In the genomic region with DNA sequence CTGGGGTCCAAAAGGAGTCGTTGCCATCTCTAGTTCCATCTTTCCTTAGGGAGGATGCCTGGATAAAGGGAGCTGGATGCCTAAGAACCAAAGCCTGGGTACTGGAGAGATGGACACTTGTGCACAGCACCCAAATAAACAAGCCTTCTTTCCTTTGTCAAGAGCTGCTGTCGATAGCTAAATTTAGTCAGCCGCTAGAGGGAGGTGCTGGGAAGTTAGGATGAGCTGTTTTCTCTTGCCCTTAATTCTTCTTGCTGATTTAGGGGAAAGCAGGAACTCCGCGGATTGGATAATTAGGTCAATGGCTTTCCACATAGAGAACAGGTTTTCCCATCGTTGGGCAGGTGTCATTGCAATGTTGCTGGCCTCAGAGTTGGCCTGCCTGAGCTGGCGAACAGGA, we compare ENCODE assay signal across 10 cellular contexts. TPM values are rescaled to one million over a fixed set of nuclear protein-coding genes. Genes with fewer than 3 reads are reported as not detected.
DNase-seq lines count a peak whose midpoint lies in the region; ATAC-seq and TF ChIP-seq lines count a peak whose summit lies in the region.
"Had no signal": no experiment of that assay in that cellular context is flagged by ENCODE, and none has a peak within 500 bp of the region (broad histone marks: within the 10 kb centered on the region; RNA-seq: fewer than 3 reads in every experiment).

No MANE protein-coding gene starts in this region.

- peaks cover 35% of the 10 kb centered on the region; the same call in 1 of the 2 replicates for H3K27me3 ChIP-seq in OCI-LY3 (ENCODE audit: low read depth, low read length)

- no peak overlapping the region for H2AFZ ChIP-seq in OCI-LY3 (ENCODE audit: low read depth, low read length)

- in situ Hi-C loops in GM13976 (cut with MboI; ENCODE audit: low sequenced_read_pairs, unreplicated experiment): no loop called here

- TF ChIP-seq CTCF in GM13976 (IDR thresholded peaks at IDR 0.05; ENCODE audit: borderline replicate concordance, control extremely low read depth, extremely low read depth, insufficient read depth, missing control alignments) (peak; percentile 46), OCI-LY3 (IDR thresholded peaks at IDR 0.05; ENCODE audit: low read depth, low read length) (peak; percentile 67), fibroblast of mammary gland (conservative IDR thresholded peaks at IDR 0.05; ENCODE audit: control insufficient read depth, insufficient read depth, low read depth, low read length) (peak; percentile 78)

- H3K4me2 ChIP-seq in OCI-LY3 (ENCODE audit: low read length): peak overlapping the region; percentile 19; the same call in 1 of the 2 replicates

- no peaks in the 10 kb centered on the region for H3K4me1 ChIP-seq in OCI-LY3 (ENCODE audit: low read length)

- H3K36me3 ChIP-seq in OCI-LY3 (replicated peaks; ENCODE audit: low read depth, low read length): no peaks in the 10 kb centered on the region
- H3K36me3 ChIP-seq: thoracic aorta had no signal

- no peak overlapping the region for H3K27ac ChIP-seq in OCI-LY3 (ENCODE audit: low read length)
- H3K27ac ChIP-seq: epithelial cell of prostate, thoracic aorta had no signal

- H3K4me3 ChIP-seq in OCI-LY3 (ENCODE audit: low read length): no peak overlapping the region
- no peak overlapping the region for H3K4me3 ChIP-seq in fibroblast of mammary gland (ENCODE audit: control insufficient read depth, low read depth, low read length)
- H3K4me3 ChIP-seq: thoracic aorta had no signal

- no peaks in the 10 kb centered on the region for H3K9me3 ChIP-seq in OCI-LY3 (ENCODE audit: insufficient read depth, low read length)
- H3K9me3 ChIP-seq: thoracic aorta had no signal

- ATAC-seq in HG03565 (IDR thresholded peaks at IDR 0.05; ENCODE audit: unreplicated experiment) (no peak), GM18517 (IDR thresholded peaks at IDR 0.05; ENCODE audit: unreplicated experiment) (no peak), HG02571 (IDR thresholded peaks at IDR 0.05; ENCODE audit: unreplicated experiment) (no peak)

- no peak overlapping the region for H3K9ac ChIP-seq in OCI-LY3 (ENCODE audit: low read length)

- DNase-seq in AG20443 (ENCODE audit: low spot score) (peak; percentile 60), GM13976 (ENCODE audit: low spot score) (no peak), fibroblast of mammary gland (ENCODE audit: low read depth) (peak; percentile 64), renal cortical epithelial cell (ENCODE audit: low read depth) (peak; percentile 62)

- no peaks in the 10 kb centered on the region for H4K20me1 ChIP-seq in OCI-LY3 (ENCODE audit: insufficient read depth, low read length)

- H3K79me2 ChIP-seq in OCI-LY3 (ENCODE audit: low read length): no peaks in the 10 kb centered on the region

RNA-seq across cellular contexts. Expression of gene SERPINB12, which starts 30.9 kb away (rescaled TPM):
- not detected in 2 replicates for total RNA-seq in renal cortical epithelial cell
- total RNA-seq: thoracic aorta had no signal

RNA-seq across cellular contexts. Expression of gene SERPINB5, which starts 34.5 kb away (rescaled TPM):
- 0.10 and 1.2 TPM in 2 replicates for total RNA-seq in renal cortical epithelial cell
